ENCODE assay signal across 13 cellular contexts in genomic region chr11:11857769-11858168, GRCh38. TPM values are rescaled to one million over a fixed set of nuclear protein-coding genes. Genes with fewer than 3 reads are reported as not detected.
DNase-seq lines count a peak whose midpoint lies in the region; ATAC-seq and TF ChIP-seq lines count a peak whose summit lies in the region.
"Had no signal": no experiment of that assay in that cellular context is flagged by ENCODE, and none has a peak within 500 bp of the region (broad histone marks: within the 10 kb centered on the region; RNA-seq: fewer than 3 reads in every experiment).

No MANE protein-coding gene starts in this region.

- no peak for TF ChIP-seq POLR2A in esophagus squamous epithelium (IDR thresholded peaks at IDR 0.05)

- intact Hi-C loops in esophagus squamous epithelium (cut with DNase I), result no loop called here

- no peaks in the 10 kb centered on the region for H3K9me2 ChIP-seq in Loucy (replicated peaks; ENCODE audit: low read depth, low read length)

- no peaks in the 10 kb centered on the region for H3K36me3 ChIP-seq in Loucy (ENCODE audit: insufficient read depth, low read length)
- no peaks in the 10 kb centered on the region for H3K36me3 ChIP-seq in esophagus squamous epithelium
- H3K36me3 ChIP-seq: heart left ventricle had no signal

- H3K4me1 Mint-ChIP-seq in central memory CD8-positive, alpha-beta T cell, result peaks cover 49% of the 10 kb centered on the region

- H3F3A ChIP-seq in Loucy (ENCODE audit: low read depth), result peaks cover 7% of the 10 kb centered on the region; the same call in 1 of the 2 replicates

- no peaks in the 10 kb centered on the region for H3K27me3 ChIP-seq in Loucy (ENCODE audit: insufficient read depth, low read length, poor library complexity, severe bottlenecking)
- no peaks in the 10 kb centered on the region for H3K27me3 ChIP-seq in esophagus squamous epithelium
- H3K27me3 ChIP-seq: heart left ventricle had no signal

- H3K36me3 Mint-ChIP-seq in central memory CD8-positive, alpha-beta T cell (ENCODE audit: insufficient read depth), result peaks cover 4% of the 10 kb centered on the region

- peaks cover 71% of the 10 kb centered on the region for H4K20me1 ChIP-seq in Loucy (ENCODE audit: insufficient read depth, low read length, poor library complexity, severe bottlenecking)

- H3K27ac Mint-ChIP-seq in central memory CD8-positive, alpha-beta T cell (ENCODE audit: low read depth), result no peak overlapping the region
- H3K27ac Mint-ChIP-seq: T-helper 1 cell treated with Interleukin-12 subunit alpha and Interleukin-12 subunit beta and Interleukin-4 antibody, amounts not matched to agents 30 μg/mL and 1 μg/mL, for 36 hours had no signal

- H3K4me1 ChIP-seq in Loucy (ENCODE audit: insufficient read depth, low read length, poor library complexity, severe bottlenecking) (peaks cover 42% of the 10 kb centered on the region), esophagus squamous epithelium (peaks cover 4 to 72% (median 10%) of the 10 kb centered on the region in 3 donors)

- H3K4me3 Mint-ChIP-seq in central memory CD8-positive, alpha-beta T cell, result peak overlapping the region; percentile 21
- H3K4me3 Mint-ChIP-seq: T-helper 1 cell treated with Interleukin-12 subunit alpha and Interleukin-12 subunit beta and Interleukin-4 antibody, amounts not matched to agents 30 μg/mL and 1 μg/mL, for 36 hours had no signal

- H2AFZ ChIP-seq in Loucy (ENCODE audit: low read length), result no peak overlapping the region

- no peaks in the 10 kb centered on the region for H3K9me3 ChIP-seq in Loucy (ENCODE audit: insufficient read depth, low read depth, low read length)
- H3K9me3 ChIP-seq in esophagus squamous epithelium, result no peaks in the 10 kb centered on the region
- H3K9me3 ChIP-seq: heart left ventricle had no signal

- H3K27me3 Mint-ChIP-seq in central memory CD8-positive, alpha-beta T cell, result no peaks in the 10 kb centered on the region

- H3K27ac ChIP-seq in esophagus squamous epithelium, result no peak overlapping the region

- no peak for TF ChIP-seq CTCF in Loucy (conservative IDR thresholded peaks at IDR 0.05; ENCODE audit: low read length)
- no peak for TF ChIP-seq CTCF in esophagus squamous epithelium (IDR thresholded peaks at IDR 0.05)

- in situ Hi-C loops in Caki2 (cut with HindIII; ENCODE audit: low pct_unique_long_range_greater_than_20kb, low sequenced_read_pairs), result no loop called here

- H3K9ac ChIP-seq in Loucy (ENCODE audit: low read depth, low read length, poor library complexity, severe bottlenecking), result no peak overlapping the region

- H3K9me3 Mint-ChIP-seq in central memory CD8-positive, alpha-beta T cell, result no peaks in the 10 kb centered on the region
- H3K9me3 Mint-ChIP-seq: T-helper 1 cell treated with Interleukin-12 subunit alpha and Interleukin-12 subunit beta and Interleukin-4 antibody, amounts not matched to agents 30 μg/mL and 1 μg/mL, for 36 hours had no signal

- DNase-seq in Caki2 (ENCODE audit: low read depth) (peak; percentile 94), pons (ENCODE audit: low spot score) (peak; percentile 81), esophagus squamous epithelium (lab: John Stamatoyannopoulos, UW) (no peak)
- no peak for DNase-seq in central memory CD8-positive, alpha-beta T cell (ENCODE audit: low spot score in 2 of 2)
- no peak for DNase-seq in stimulated activated CD4-positive, alpha-beta T cell treated with anti-CD3 and anti-CD28 coated beads, Interleukin-4, amount 100 ng/mL, for 4 hours
- DNase-seq in stimulated activated CD8-positive, alpha-beta memory T cell treated with anti-CD3 and anti-CD28 coated beads, Interleukin-4, amount 100 ng/mL, for 48 hours, result no peak
- DNase-seq: activated naive CD4-positive, alpha-beta T cell; heart left ventricle; MV-4-11; NCI-H226 had no signal

- H3K4me2 ChIP-seq in Loucy (ENCODE audit: low read depth, low read length, poor library complexity, severe bottlenecking), result peak overlapping the region; percentile 54

- H3K79me2 ChIP-seq in Loucy (ENCODE audit: insufficient read depth, low read length), result peaks cover 81% of the 10 kb centered on the region

- peak overlapping the region; percentile 30 for H3K4me3 ChIP-seq in Loucy (ENCODE audit: low read length, poor library complexity, severe bottlenecking)
- H3K4me3 ChIP-seq in esophagus squamous epithelium, result no peak overlapping the region

- 78 to 83% methylated on average over 3 to 5 of the region's 5 CpGs for WGBS in esophagus squamous epithelium, 2 donors

- ATAC-seq in central memory CD8-positive, alpha-beta T cell (replicated peaks; ENCODE audit: extremely low read depth, poor library complexity, severe bottlenecking), result peak; percentile 38
- ATAC-seq: HCT116 had no signal

RNA-seq across cellular contexts. Expression of gene USP47, which starts 16.0 kb away (rescaled TPM):
- total RNA-seq in Caki2 (2014; rRNA removed; shearing (Covaris generic); ENCODE audit: low replicate concordance), result 6.0 and 9.0 TPM in 2 replicates
- total RNA-seq in esophagus squamous epithelium, result 10 to 100 TPM; 30.5 to 74.2 (median 43.6) TPM

Comparison
In these comparisons a context has a peak if more than half of its experiments do, and no peak if none do; other contexts are left out.
1. DNase-seq: peak in Caki2 (single experiment) and pons (single experiment); none in central memory CD8-positive, alpha-beta T cell (0 of 2), stimulated activated CD4-positive, alpha-beta T cell treated with anti-CD3 and anti-CD28 coated beads, Interleukin-4, amount 100 ng/mL, for 4 hours (0 of 2), esophagus squamous epithelium (single experiment) and stimulated activated CD8-positive, alpha-beta memory T cell treated with anti-CD3 and anti-CD28 coated beads, Interleukin-4, amount 100 ng/mL, for 48 hours (single experiment).